3 cellular contexts compared by ENCODE assay signal in the genomic region with DNA sequence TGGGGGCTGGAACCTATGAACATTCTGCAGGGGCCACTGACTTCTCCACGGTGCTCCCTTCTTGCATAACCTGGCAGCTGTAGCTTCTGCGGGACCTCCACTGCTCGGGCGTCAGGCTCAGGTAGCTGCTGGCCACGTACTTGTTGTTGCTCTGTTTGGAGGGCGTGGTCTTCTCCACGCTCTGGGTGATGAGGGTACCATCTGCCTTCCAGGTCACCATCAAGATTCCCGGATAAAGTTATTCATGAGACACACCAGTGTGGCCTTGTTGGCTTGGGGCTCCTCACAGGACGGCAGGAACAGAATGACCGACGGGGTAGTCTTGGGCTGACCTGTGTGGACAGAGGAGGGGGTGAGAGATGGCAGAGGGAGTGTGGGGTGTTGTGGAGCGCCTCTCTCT.
TF ChIP-seq lines count a peak whose summit lies in the region.

No MANE protein-coding gene starts in this region.

TF ChIP-seq in SK-N-SH treated with all-trans-retinoic acid at 6 μM for 48 hours, 23 proteins besides CTCF, POLR2A, EP300 and RAD21:
- TF ChIP-seq RARB (CRISPR knock-in tag; IDR thresholded peaks at IDR 0.05) (no peak), ZNF70 (CRISPR knock-in tag; IDR thresholded peaks at IDR 0.05) (no peak), ZFP30 (CRISPR knock-in tag; IDR thresholded peaks at IDR 0.05) (no peak), TCF4 (CRISPR knock-in tag; IDR thresholded peaks at IDR 0.05; ENCODE audit: borderline replicate concordance) (no peak)
- TF ChIP-seq, protein P1, sequence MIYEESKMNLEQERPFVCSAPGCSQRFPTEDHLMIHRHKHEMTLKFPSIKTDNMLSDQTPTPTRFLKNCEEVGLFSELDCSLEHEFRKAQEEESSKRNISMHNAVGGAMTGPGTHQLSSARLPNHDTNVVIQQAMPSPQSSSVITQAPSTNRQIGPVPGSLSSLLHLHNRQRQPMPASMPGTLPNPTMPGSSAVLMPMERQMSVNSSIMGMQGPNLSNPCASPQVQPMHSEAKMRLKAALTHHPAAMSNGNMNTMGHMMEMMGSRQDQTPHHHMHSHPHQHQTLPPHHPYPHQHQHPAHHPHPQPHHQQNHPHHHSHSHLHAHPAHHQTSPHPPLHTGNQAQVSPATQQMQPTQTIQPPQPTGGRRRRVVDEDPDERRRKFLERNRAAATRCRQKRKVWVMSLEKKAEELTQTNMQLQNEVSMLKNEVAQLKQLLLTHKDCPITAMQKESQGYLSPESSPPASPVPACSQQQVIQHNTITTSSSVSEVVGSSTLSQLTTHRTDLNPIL (CRISPR knock-in tag; IDR thresholded peaks at IDR 0.05; ENCODE audit: low read depth): no peak
- TF ChIP-seq, protein P2, sequence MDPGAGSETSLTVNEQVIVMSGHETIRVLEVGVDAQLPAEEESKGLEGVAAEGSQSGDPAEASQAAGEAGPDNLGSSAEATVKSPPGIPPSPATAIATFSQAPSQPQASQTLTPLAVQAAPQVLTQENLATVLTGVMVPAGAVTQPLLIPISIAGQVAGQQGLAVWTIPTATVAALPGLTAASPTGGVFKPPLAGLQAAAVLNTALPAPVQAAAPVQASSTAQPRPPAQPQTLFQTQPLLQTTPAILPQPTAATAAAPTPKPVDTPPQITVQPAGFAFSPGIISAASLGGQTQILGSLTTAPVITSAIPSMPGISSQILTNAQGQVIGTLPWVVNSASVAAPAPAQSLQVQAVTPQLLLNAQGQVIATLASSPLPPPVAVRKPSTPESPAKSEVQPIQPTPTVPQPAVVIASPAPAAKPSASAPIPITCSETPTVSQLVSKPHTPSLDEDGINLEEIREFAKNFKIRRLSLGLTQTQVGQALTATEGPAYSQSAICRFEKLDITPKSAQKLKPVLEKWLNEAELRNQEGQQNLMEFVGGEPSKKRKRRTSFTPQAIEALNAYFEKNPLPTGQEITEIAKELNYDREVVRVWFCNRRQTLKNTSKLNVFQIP (CRISPR knock-in tag; IDR thresholded peaks at IDR 0.05; ENCODE audit: borderline replicate concordance, low read depth): no peak
TF ChIP-seq in SK-N-SH treated with all-trans-retinoic acid at 6 μM for 48 hours: peak in this region for 0.

TF ChIP-seq in SK-N-SH, 30 proteins besides CTCF, POLR2A, EP300 and RAD21:
- TF ChIP-seq FOXJ3 (CRISPR knock-in tag; IDR thresholded peaks at IDR 0.05): no peak
- TF ChIP-seq, protein P3, sequence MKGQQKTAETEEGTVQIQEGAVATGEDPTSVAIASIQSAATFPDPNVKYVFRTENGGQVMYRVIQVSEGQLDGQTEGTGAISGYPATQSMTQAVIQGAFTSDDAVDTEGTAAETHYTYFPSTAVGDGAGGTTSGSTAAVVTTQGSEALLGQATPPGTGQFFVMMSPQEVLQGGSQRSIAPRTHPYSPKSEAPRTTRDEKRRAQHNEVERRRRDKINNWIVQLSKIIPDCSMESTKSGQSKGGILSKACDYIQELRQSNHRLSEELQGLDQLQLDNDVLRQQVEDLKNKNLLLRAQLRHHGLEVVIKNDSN (IDR thresholded peaks at IDR 0.05; ENCODE audit: borderline replicate concordance, low read depth): no peak
- TF ChIP-seq YY1 (IDR thresholded peaks at IDR 0.05; ENCODE audit: low read depth): no peak
- TF ChIP-seq POLR2AphosphoS5 (IDR thresholded peaks at IDR 0.05; ENCODE audit: low read depth, low read length): no peak
- TF ChIP-seq, protein P4, sequence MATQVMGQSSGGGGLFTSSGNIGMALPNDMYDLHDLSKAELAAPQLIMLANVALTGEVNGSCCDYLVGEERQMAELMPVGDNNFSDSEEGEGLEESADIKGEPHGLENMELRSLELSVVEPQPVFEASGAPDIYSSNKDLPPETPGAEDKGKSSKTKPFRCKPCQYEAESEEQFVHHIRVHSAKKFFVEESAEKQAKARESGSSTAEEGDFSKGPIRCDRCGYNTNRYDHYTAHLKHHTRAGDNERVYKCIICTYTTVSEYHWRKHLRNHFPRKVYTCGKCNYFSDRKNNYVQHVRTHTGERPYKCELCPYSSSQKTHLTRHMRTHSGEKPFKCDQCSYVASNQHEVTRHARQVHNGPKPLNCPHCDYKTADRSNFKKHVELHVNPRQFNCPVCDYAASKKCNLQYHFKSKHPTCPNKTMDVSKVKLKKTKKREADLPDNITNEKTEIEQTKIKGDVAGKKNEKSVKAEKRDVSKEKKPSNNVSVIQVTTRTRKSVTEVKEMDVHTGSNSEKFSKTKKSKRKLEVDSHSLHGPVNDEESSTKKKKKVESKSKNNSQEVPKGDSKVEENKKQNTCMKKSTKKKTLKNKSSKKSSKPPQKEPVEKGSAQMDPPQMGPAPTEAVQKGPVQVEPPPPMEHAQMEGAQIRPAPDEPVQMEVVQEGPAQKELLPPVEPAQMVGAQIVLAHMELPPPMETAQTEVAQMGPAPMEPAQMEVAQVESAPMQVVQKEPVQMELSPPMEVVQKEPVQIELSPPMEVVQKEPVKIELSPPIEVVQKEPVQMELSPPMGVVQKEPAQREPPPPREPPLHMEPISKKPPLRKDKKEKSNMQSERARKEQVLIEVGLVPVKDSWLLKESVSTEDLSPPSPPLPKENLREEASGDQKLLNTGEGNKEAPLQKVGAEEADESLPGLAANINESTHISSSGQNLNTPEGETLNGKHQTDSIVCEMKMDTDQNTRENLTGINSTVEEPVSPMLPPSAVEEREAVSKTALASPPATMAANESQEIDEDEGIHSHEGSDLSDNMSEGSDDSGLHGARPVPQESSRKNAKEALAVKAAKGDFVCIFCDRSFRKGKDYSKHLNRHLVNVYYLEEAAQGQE (IDR thresholded peaks at IDR 0.05; ENCODE audit: low read depth, low read length): no peak
- no peak for TF ChIP-seq MXI1 (IDR thresholded peaks at IDR 0.05; ENCODE audit: low read depth, low read length)
- TF ChIP-seq JUND (IDR thresholded peaks at IDR 0.05): no peak
- no peak for TF ChIP-seq RXRA (IDR thresholded peaks at IDR 0.05; ENCODE audit: borderline replicate concordance, low read depth)
- TF ChIP-seq, protein P5, sequence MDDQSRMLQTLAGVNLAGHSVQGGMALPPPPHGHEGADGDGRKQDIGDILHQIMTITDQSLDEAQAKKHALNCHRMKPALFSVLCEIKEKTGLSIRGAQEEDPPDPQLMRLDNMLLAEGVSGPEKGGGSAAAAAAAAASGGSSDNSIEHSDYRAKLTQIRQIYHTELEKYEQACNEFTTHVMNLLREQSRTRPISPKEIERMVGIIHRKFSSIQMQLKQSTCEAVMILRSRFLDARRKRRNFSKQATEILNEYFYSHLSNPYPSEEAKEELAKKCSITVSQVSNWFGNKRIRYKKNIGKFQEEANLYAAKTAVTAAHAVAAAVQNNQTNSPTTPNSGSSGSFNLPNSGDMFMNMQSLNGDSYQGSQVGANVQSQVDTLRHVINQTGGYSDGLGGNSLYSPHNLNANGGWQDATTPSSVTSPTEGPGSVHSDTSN (IDR thresholded peaks at IDR 0.05): no peak
- TF ChIP-seq, protein P6, sequence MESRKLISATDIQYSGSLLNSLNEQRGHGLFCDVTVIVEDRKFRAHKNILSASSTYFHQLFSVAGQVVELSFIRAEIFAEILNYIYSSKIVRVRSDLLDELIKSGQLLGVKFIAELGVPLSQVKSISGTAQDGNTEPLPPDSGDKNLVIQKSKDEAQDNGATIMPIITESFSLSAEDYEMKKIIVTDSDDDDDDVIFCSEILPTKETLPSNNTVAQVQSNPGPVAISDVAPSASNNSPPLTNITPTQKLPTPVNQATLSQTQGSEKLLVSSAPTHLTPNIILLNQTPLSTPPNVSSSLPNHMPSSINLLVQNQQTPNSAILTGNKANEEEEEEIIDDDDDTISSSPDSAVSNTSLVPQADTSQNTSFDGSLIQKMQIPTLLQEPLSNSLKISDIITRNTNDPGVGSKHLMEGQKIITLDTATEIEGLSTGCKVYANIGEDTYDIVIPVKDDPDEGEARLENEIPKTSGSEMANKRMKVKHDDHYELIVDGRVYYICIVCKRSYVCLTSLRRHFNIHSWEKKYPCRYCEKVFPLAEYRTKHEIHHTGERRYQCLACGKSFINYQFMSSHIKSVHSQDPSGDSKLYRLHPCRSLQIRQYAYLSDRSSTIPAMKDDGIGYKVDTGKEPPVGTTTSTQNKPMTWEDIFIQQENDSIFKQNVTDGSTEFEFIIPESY (IDR thresholded peaks at IDR 0.05; ENCODE audit: borderline replicate concordance, low read depth): no peak
- no peak for TF ChIP-seq SMC3 (IDR thresholded peaks at IDR 0.05; ENCODE audit: low read depth, low read length)
- no peak for TF ChIP-seq TAF1 (IDR thresholded peaks at IDR 0.05; ENCODE audit: borderline replicate concordance, low read depth, low read length)
- TF ChIP-seq TEAD4 (IDR thresholded peaks at IDR 0.05; ENCODE audit: borderline replicate concordance, insufficient read depth): no peak
- no peak for TF ChIP-seq FOXM1 (IDR thresholded peaks at IDR 0.05; ENCODE audit: low read depth)

TF ChIP-seq in H1, 55 proteins besides CTCF, POLR2A, EP300 and RAD21:
- TF ChIP-seq CBX8 (IDR thresholded peaks at IDR 0.05; ENCODE audit: borderline replicate concordance, low read depth, low read length) (no peak), SP4 (IDR thresholded peaks at IDR 0.05; ENCODE audit: low read length) (no peak)
